Comparison of ENCODE assay signal across 1 cellular context in the genomic region with DNA sequence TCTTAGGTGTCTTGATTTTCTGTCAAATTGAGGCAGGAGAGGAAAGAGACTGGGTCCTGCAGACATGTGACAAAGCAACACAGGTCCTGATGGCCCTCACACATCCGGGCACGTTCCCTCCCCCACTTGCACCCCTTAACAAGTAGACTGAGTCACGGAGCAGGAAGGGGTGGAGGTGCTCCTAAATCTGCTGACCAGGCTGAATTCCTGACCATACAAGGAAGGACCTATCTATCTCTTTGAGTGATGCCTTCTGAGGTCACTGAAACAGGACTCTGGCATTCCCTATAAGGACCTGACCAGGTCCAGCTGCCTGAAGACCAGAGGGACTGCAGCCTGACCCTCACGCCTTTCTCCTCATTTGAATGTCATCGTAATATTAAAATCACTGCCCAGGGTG.
TF ChIP-seq lines count a peak whose summit lies in the region.

No MANE protein-coding gene starts in this region.

TF ChIP-seq in GM23338, 12 proteins besides CTCF, POLR2A, EP300 and RAD21 (continued from another document):
- TF ChIP-seq, protein P1, sequence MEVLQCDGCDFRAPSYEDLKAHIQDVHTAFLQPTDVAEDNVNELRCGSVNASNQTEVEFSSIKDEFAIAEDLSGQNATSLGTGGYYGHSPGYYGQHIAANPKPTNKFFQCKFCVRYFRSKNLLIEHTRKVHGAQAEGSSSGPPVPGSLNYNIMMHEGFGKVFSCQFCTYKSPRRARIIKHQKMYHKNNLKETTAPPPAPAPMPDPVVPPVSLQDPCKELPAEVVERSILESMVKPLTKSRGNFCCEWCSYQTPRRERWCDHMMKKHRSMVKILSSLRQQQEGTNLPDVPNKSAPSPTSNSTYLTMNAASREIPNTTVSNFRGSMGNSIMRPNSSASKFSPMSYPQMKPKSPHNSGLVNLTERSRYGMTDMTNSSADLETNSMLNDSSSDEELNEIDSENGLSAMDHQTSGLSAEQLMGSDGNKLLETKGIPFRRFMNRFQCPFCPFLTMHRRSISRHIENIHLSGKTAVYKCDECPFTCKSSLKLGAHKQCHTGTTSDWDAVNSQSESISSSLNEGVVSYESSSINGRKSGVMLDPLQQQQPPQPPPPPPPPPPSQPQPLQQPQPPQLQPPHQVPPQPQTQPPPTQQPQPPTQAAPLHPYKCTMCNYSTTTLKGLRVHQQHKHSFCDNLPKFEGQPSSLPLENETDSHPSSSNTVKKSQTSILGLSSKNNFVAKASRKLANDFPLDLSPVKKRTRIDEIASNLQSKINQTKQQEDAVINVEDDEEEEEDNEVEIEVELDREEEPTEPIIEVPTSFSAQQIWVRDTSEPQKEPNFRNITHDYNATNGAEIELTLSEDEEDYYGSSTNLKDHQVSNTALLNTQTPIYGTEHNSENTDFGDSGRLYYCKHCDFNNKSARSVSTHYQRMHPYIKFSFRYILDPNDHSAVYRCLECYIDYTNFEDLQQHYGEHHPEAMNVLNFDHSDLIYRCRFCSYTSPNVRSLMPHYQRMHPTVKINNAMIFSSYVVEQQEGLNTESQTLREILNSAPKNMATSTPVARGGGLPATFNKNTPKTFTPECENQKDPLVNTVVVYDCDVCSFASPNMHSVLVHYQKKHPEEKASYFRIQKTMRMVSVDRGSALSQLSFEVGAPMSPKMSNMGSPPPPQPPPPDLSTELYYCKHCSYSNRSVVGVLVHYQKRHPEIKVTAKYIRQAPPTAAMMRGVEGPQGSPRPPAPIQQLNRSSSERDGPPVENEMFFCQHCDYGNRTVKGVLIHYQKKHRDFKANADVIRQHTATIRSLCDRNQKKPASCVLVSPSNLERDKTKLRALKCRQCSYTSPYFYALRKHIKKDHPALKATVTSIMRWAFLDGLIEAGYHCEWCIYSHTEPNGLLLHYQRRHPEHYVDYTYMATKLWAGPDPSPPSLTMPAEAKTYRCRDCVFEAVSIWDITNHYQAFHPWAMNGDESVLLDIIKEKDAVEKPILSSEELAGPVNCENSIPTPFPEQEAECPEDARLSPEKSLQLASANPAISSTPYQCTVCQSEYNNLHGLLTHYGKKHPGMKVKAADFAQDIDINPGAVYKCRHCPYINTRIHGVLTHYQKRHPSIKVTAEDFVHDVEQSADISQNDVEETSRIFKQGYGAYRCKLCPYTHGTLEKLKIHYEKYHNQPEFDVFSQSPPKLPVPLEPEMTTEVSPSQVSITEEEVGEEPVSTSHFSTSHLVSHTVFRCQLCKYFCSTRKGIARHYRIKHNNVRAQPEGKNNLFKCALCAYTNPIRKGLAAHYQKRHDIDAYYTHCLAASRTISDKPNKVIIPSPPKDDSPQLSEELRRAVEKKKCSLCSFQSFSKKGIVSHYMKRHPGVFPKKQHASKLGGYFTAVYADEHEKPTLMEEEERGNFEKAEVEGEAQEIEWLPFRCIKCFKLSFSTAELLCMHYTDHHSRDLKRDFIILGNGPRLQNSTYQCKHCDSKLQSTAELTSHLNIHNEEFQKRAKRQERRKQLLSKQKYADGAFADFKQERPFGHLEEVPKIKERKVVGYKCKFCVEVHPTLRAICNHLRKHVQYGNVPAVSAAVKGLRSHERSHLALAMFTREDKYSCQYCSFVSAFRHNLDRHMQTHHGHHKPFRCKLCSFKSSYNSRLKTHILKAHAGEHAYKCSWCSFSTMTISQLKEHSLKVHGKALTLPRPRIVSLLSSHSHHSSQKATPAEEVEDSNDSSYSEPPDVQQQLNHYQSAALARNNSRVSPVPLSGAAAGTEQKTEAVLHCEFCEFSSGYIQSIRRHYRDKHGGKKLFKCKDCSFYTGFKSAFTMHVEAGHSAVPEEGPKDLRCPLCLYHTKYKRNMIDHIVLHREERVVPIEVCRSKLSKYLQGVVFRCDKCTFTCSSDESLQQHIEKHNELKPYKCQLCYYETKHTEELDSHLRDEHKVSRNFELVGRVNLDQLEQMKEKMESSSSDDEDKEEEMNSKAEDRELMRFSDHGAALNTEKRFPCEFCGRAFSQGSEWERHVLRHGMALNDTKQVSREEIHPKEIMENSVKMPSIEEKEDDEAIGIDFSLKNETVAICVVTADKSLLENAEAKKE (CRISPR knock-in tag; IDR thresholded peaks at IDR 0.05): no peak
- TF ChIP-seq NANOG (IDR thresholded peaks at IDR 0.05; ENCODE audit: borderline replicate concordance): no peak
- TF ChIP-seq JUNB (IDR thresholded peaks at IDR 0.05; ENCODE audit: unreplicated experiment): no peak
- TF ChIP-seq STAT1 (IDR thresholded peaks at IDR 0.05; ENCODE audit: unreplicated experiment): no peak
- TF ChIP-seq ZNF331 (CRISPR knock-in tag; IDR thresholded peaks at IDR 0.05; ENCODE audit: low read depth): no peak
- TF ChIP-seq EZH2 (IDR thresholded peaks at IDR 0.05; ENCODE audit: low read depth, unreplicated experiment): no peak
- no peak for TF ChIP-seq CREB1 (CRISPR knock-in tag; IDR thresholded peaks at IDR 0.05; ENCODE audit: low read depth)
TF ChIP-seq in GM23338: peak in this region for 0.
